Comparison of ENCODE assay signal across 8 cellular contexts in the genomic region with DNA sequence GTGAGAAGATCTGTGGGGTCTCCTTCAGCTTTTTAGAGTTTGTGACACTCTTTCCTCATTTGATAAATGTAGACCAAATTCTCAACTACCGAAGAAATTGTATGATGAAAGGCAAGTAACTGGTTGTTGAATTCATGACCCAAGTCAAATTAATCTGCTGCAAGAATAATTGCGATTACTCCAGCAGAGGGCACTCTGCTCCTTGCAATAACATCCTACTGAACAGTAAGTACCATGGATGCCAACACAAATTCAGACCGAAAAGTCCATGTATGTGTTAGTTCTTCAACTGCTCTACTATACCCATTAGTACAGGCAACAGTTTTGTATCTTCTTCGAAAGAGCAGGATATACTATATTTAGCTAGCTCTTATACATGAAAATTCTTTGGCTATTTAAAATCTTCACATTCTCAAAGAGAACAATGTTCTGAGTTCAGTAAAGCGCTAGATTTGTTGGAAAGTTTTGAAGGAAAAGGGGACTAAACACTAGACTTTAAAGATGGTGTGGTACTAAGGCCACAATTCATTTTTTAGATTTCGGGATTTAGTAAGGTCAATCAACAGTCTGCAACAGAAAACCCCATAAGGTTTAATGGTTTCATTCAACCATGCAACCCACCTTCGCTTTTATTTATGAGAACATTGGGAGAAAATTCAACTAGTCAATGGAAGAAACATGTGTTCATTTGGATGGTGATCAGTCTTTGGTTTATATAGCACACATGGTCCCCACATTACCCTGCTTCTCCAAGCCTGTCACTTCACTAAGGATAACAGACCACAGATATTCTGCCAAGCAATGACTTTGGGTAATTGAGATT.
DNase-seq lines count a peak whose midpoint lies in the region; ATAC-seq, FAIRE-seq and TF ChIP-seq lines count a peak whose summit lies in the region.

No MANE protein-coding gene starts in this region.

- ATAC-seq in GM21367 (IDR thresholded peaks at IDR 0.05; ENCODE audit: unreplicated experiment): peak; percentile 63
- peak; percentile 68 to 76 for ATAC-seq in right cardiac atrium
- peak; percentile 89 for ATAC-seq in sciatic nerve

- H2AFZ ChIP-seq in astrocyte (ENCODE audit: low read depth, low read length): no peak overlapping the region

- H3K4me1 ChIP-seq in Peyer's patch (no peaks in the 10 kb centered on the region), astrocyte (ENCODE audit: insufficient read depth, low read length) (peaks cover 6% of the 10 kb centered on the region), right cardiac atrium (ENCODE audit: control insufficient read depth, insufficient read depth, low read length) (no peaks in the 10 kb centered on the region)

- H3K4me2 ChIP-seq in astrocyte (ENCODE audit: low read length): no peak overlapping the region

- FAIRE-seq in astrocyte (lab: Jason Lieb, UNC): peak; percentile 91

- H3K4me3 ChIP-seq in Peyer's patch: no peak overlapping the region
- no peak overlapping the region for H3K4me3 ChIP-seq in astrocyte (ENCODE audit: insufficient read depth, low read depth, low read length)
- H3K4me3 ChIP-seq in right cardiac atrium (ENCODE audit: low read length): no peak overlapping the region

- peak; percentile 19 for DNase-seq in DMS 273 treated with DMSO at 0.1 percent for 48 hours (lab: John Stamatoyannopoulos, UW)
- peak; percentile 78 for DNase-seq in KBM-7
- peak in 2 of 3 donors; percentile 72 to 84 for DNase-seq in Peyer's patch
- peak; percentile 74 for DNase-seq in astrocyte (ENCODE audit: low read depth)
- peak in 2 of 3 donors; percentile 26 to 61 for DNase-seq in right cardiac atrium
- DNase-seq in sciatic nerve (ENCODE audit: low spot score): peak; percentile 73
- no peak for DNase-seq in NCI-H226

- H3K27ac ChIP-seq in Peyer's patch (no peak overlapping the region), astrocyte (ENCODE audit: low read depth, low read length) (no peak overlapping the region), right cardiac atrium (ENCODE audit: low read length) (no peak overlapping the region)

- H3K27ac Mint-ChIP-seq in astrocyte (ENCODE audit: unreplicated experiment): no peak overlapping the region

- peaks cover 5% of the 10 kb centered on the region for H3K4me1 Mint-ChIP-seq in astrocyte (ENCODE audit: low read depth, unreplicated experiment)

- no peak for TF ChIP-seq POLR2A in Peyer's patch (IDR thresholded peaks at IDR 0.05)

- H3K36me3 ChIP-seq in Peyer's patch (no peaks in the 10 kb centered on the region), astrocyte (ENCODE audit: insufficient read depth, low read length) (no peaks in the 10 kb centered on the region)

- intact Hi-C loops in right cardiac atrium (cut with DNase I) (loop anchor here (2.0 to 5.0 kb wide), 3 partner anchors 23 to 271 kb away; a partner anchor contains a TSS), sciatic nerve (cut with DNase I) (loop anchor here (2.0 kb wide), 1 partner anchor 271 kb away; a partner anchor contains a TSS)

- no peaks in the 10 kb centered on the region for H4K20me1 ChIP-seq in astrocyte (ENCODE audit: insufficient read depth, low read length)

- H3K4me3 Mint-ChIP-seq in astrocyte (ENCODE audit: unreplicated experiment): no peak overlapping the region

- no peaks in the 10 kb centered on the region for H3K9me3 Mint-ChIP-seq in astrocyte (ENCODE audit: unreplicated experiment)

- 39% methylated on average over 7 of the region's 7 CpGs for WGBS in right cardiac atrium

- peaks cover 2% of the 10 kb centered on the region for H3K27me3 Mint-ChIP-seq in astrocyte (ENCODE audit: low read depth, unreplicated experiment)

- no peaks in the 10 kb centered on the region for H3K27me3 ChIP-seq in Peyer's patch
- no peaks in the 10 kb centered on the region for H3K27me3 ChIP-seq in astrocyte (ENCODE audit: insufficient read depth, low read length)
- no peaks in the 10 kb centered on the region for H3K27me3 ChIP-seq in right cardiac atrium (ENCODE audit: control insufficient read depth, insufficient read depth)

- no peaks in the 10 kb centered on the region for H3K9me3 ChIP-seq in Peyer's patch
- no peaks in the 10 kb centered on the region for H3K9me3 ChIP-seq in astrocyte (ENCODE audit: insufficient read depth, low read depth, low read length)
- H3K9me3 ChIP-seq in right cardiac atrium (ENCODE audit: control insufficient read depth, low read length): no peaks in the 10 kb centered on the region

- no peaks in the 10 kb centered on the region for H3K79me2 ChIP-seq in astrocyte (ENCODE audit: insufficient read depth, low read length)

- TF ChIP-seq CTCF in Peyer's patch (IDR thresholded peaks at IDR 0.05) (peak; percentile 26 to 82 (median 70)), astrocyte (IDR thresholded peaks at IDR 0.05; ENCODE audit: insufficient read depth, low read depth, low read length) (peak; percentile 87)

- in situ Hi-C loops in KBM-7 (cut with MboI; ENCODE audit: low pct_unique_long_range_greater_than_20kb, low sequenced_read_pairs): loop anchor here (25.0 kb wide), 2 partner anchors 276 to 499 kb away; a partner anchor contains a TSS

- H3K36me3 Mint-ChIP-seq in astrocyte (ENCODE audit: low read depth, unreplicated experiment): no peaks in the 10 kb centered on the region

- no peak overlapping the region for H3K9ac ChIP-seq in astrocyte (ENCODE audit: low read length)
